In the genomic region with DNA sequence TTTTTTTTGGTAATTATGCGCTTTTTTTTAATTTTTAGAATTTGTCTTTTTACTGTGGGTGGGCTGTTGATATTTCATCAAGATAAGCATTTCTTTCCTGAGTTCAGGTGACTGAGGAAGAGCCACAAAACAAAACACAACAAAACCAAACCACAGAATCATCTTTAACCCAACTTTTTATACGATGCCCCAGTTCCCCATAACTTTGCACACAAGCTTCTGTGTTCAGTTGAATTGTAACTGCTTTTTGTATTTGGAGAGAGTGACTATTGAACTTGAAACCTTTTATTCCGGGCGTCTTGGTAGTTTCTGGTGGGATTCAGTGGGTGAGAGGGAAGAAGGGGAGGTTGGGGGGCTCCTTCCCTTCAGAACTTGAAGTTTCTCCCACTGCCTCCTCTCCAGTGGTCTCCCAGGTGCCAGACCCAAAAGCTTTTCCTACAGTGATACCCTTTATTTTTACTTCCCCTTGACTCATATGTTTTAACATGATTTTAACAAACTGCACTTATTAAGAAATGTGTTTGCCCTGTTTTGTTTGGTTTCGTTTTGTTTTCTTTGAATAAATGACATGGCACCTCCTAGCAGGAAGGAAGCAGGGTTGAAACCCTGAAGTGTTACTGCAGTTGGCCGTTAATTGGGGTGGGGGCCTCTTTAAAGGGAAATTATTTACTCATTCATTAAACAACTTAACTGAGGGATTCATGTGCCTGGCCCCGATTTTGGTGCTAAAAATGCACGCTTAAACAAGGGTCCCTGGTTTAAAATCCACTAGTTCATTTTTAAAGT, we compare ENCODE assay signal across 10 cellular contexts. TPM values are rescaled to one million over a fixed set of nuclear protein-coding genes. Genes with fewer than 3 reads are reported as not detected.
DNase-seq lines count a peak whose midpoint lies in the region; ATAC-seq, FAIRE-seq and TF ChIP-seq lines count a peak whose summit lies in the region.
"Had no signal": no experiment of that assay in that cellular context is flagged by ENCODE, and none has a peak within 500 bp of the region (broad histone marks: within the 10 kb centered on the region; RNA-seq: fewer than 3 reads in every experiment).

No MANE protein-coding gene starts in this region.

- peak overlapping the region; percentile 97 to 99 for H3K27ac Mint-ChIP-seq in activated naive CD4-positive, alpha-beta T cell treated with anti-CD3 and anti-CD28 coated beads, Interleukin-2, amount 50 U/mL, for 72 hours
- peak overlapping the region; percentile 100 for H3K27ac Mint-ChIP-seq in memory B cell
- peak overlapping the region; percentile 39 for H3K27ac Mint-ChIP-seq in type B pancreatic cell

- peaks cover 54% of the 10 kb centered on the region for H3K36me3 ChIP-seq in cardiac muscle cell

- peaks cover 45% of the 10 kb centered on the region for H3K4me1 Mint-ChIP-seq in memory B cell
- peaks cover 25% of the 10 kb centered on the region for H3K4me1 Mint-ChIP-seq in type B pancreatic cell (ENCODE audit: unreplicated experiment)

- no peaks in the 10 kb centered on the region for H3K9me3 ChIP-seq in cardiac muscle cell (ENCODE audit: low read depth)

- peak overlapping the region; percentile 40 for H3K4me3 Mint-ChIP-seq in memory B cell
- H3K4me3 Mint-ChIP-seq in type B pancreatic cell, result no peak overlapping the region

- TF ChIP-seq CTCF in cardiac muscle cell (IDR thresholded peaks at IDR 0.05; ENCODE audit: low read depth, low read length) (no peak), type B pancreatic cell (conservative IDR thresholded peaks at IDR 0.05) (no peak)

- H3K36me3 Mint-ChIP-seq in activated naive CD4-positive, alpha-beta T cell treated with anti-CD3 and anti-CD28 coated beads, Interleukin-2, amount 50 U/mL, for 72 hours, result peaks cover 36 to 53% of the 10 kb centered on the region in 2 donors
- H3K36me3 Mint-ChIP-seq in memory B cell (peaks cover 20% of the 10 kb centered on the region), type B pancreatic cell (peaks cover 8% of the 10 kb centered on the region)

- no peak for FAIRE-seq in urothelium cell line (lab: Jason Lieb, UNC)

- H3K27me3 Mint-ChIP-seq in memory B cell (no peaks in the 10 kb centered on the region), type B pancreatic cell (no peaks in the 10 kb centered on the region)

- no peak overlapping the region for H3K4me3 ChIP-seq in cardiac muscle cell

- peak overlapping the region; percentile 76 for H3K27ac ChIP-seq in cardiac muscle cell

- ATAC-seq in Right ventricle myocardium inferior (no peak), memory B cell (ENCODE audit: low read depth) (no peak), GM19023 (IDR thresholded peaks at IDR 0.05; ENCODE audit: unreplicated experiment) (no peak)
- ATAC-seq in activated naive CD4-positive, alpha-beta T cell treated with anti-CD3 and anti-CD28 coated beads, Interleukin-2, amount 50 U/mL, for 72 hours, result no peak

- peaks cover 9% of the 10 kb centered on the region for H3K4me1 ChIP-seq in cardiac muscle cell (ENCODE audit: low read depth)

- H3K27me3 ChIP-seq in cardiac muscle cell, result no peaks in the 10 kb centered on the region

- H3K9me3 Mint-ChIP-seq in activated naive CD4-positive, alpha-beta T cell treated with anti-CD3 and anti-CD28 coated beads, Interleukin-2, amount 50 U/mL, for 72 hours, result no peaks in the 10 kb centered on the region
- H3K9me3 Mint-ChIP-seq in memory B cell, result no peaks in the 10 kb centered on the region
- H3K9me3 Mint-ChIP-seq in type B pancreatic cell, result no peaks in the 10 kb centered on the region

- DNase-seq in cardiac muscle cell (ENCODE audit: low read depth in 1 of 2, low spot score in 1 of 2) (no peak), Right ventricle myocardium inferior (ENCODE audit: missing footprints) (no peak), memory B cell (ENCODE audit: low spot score in 2 of 2) (no peak), type B pancreatic cell (ENCODE audit: extremely low spot score, unreplicated experiment) (no peak), urothelium cell line (ENCODE audit: low spot score) (no peak), NCI-H146 (lab: John Stamatoyannopoulos, UW) (no peak)
- no peak for DNase-seq in activated naive CD4-positive, alpha-beta T cell treated with anti-CD3 and anti-CD28 coated beads, Interleukin-2, amount 50 U/mL, for 72 hours (ENCODE audit: low spot score in 2 of 2)
- DNase-seq: C1 segment of cervical spinal cord, midbrain had no signal

- intact Hi-C loops in Right ventricle myocardium inferior (cut with DNase I), result no loop called here

RNA-seq across cellular contexts. Expression of gene CCDC97, which starts 2.7 kb away (rescaled TPM):
- total RNA-seq in cardiac muscle cell (24.6 and 25.2 TPM in 2 replicates), Right ventricle myocardium inferior (14.6 TPM), type B pancreatic cell (ENCODE audit: low replicate concordance) (26.7 and 42.6 TPM in 2 replicates)
- 29.7 and 32.4 TPM in 2 replicates for polyA plus RNA-seq in cardiac muscle cell
- 10 to 100 TPM; 24.7 to 43.1 TPM for total RNA-seq in activated naive CD4-positive, alpha-beta T cell treated with anti-CD3 and anti-CD28 coated beads, Interleukin-2, amount 50 U/mL, for 72 hours

RNA-seq across cellular contexts. Expression of gene HNRNPUL1, which starts 43.1 kb away (rescaled TPM):
- total RNA-seq in cardiac muscle cell (159 and 195 TPM in 2 replicates), Right ventricle myocardium inferior (110 TPM), type B pancreatic cell (ENCODE audit: low replicate concordance) (189 and 244 TPM in 2 replicates)
- polyA plus RNA-seq in cardiac muscle cell, result 148 and 216 TPM in 2 replicates
- 100 to 1,000 TPM; 286 to 496 TPM for total RNA-seq in activated naive CD4-positive, alpha-beta T cell treated with anti-CD3 and anti-CD28 coated beads, Interleukin-2, amount 50 U/mL, for 72 hours

RNA-seq across cellular contexts. Expression of gene TGFB1, which starts 46.4 kb away (rescaled TPM):
- total RNA-seq in cardiac muscle cell (19.4 and 32.6 TPM in 2 replicates), Right ventricle myocardium inferior (15.0 TPM), type B pancreatic cell (ENCODE audit: low replicate concordance) (2.3 and 3.4 TPM in 2 replicates)
- 34.8 and 52.3 TPM in 2 replicates for polyA plus RNA-seq in cardiac muscle cell
- total RNA-seq in activated naive CD4-positive, alpha-beta T cell treated with anti-CD3 and anti-CD28 coated beads, Interleukin-2, amount 50 U/mL, for 72 hours, result 100 to 1,000 TPM in 1 of 2 donors, 10 to 100 TPM in 1; 73.4 to 126 TPM

RNA-seq across cellular contexts. Expression of gene B9D2, which starts 56.7 kb away (rescaled TPM):
- total RNA-seq in cardiac muscle cell, result 5.3 and 7.8 TPM in 2 replicates
- 10.8 and 10.9 TPM in 2 replicates for polyA plus RNA-seq in cardiac muscle cell
- total RNA-seq in Right ventricle myocardium inferior, result 3.2 TPM
- total RNA-seq in activated naive CD4-positive, alpha-beta T cell treated with anti-CD3 and anti-CD28 coated beads, Interleukin-2, amount 50 U/mL, for 72 hours, result 1 to 10 TPM; 4.7 to 7.8 TPM
- 4.8 and 8.8 TPM in 2 replicates for total RNA-seq in type B pancreatic cell (ENCODE audit: low replicate concordance)

Comparison
In these comparisons a context has a peak if more than half of its experiments do, and no peak if none do; other contexts are left out.
1. H3K27ac Mint-ChIP-seq: peak in every context shown above with its lines; median percentile 100 in memory B cell; 98 in activated naive CD4-positive, alpha-beta T cell treated with anti-CD3 and anti-CD28 coated beads, Interleukin-2, amount 50 U/mL, for 72 hours; 39 in type B pancreatic cell.